Comparison of ENCODE assay signal across 13 cellular contexts in genomic region chr2:176123483-176123843, GRCh38. TPM values are rescaled to one million over a fixed set of nuclear protein-coding genes. Genes with fewer than 3 reads are reported as not detected.
DNase-seq lines count a peak whose midpoint lies in the region; ATAC-seq and TF ChIP-seq lines count a peak whose summit lies in the region.
"Had no signal": no experiment of that assay in that cellular context is flagged by ENCODE, and none has a peak within 500 bp of the region (broad histone marks: within the 10 kb centered on the region; RNA-seq: fewer than 3 reads in every experiment).

No MANE protein-coding gene starts in this region.

- H3K4me3 ChIP-seq in BE2C (ENCODE audit: low read depth, low read length) (peak overlapping the region; percentile 68), HUES6 (ENCODE audit: low read depth, low read length) (peak overlapping the region; percentile 57; the same call in 1 of the 2 replicates)
- no peak overlapping the region for H3K4me3 ChIP-seq in effector memory CD4-positive, alpha-beta T cell (ENCODE audit: insufficient read depth, low read depth, low read length, poor library complexity, severe bottlenecking)
- H3K4me3 ChIP-seq: HAP-1 had no signal

- H3K27me3 ChIP-seq in BE2C (no peaks in the 10 kb centered on the region), HUES6 (ENCODE audit: control insufficient read depth, insufficient read depth, low read length) (peaks cover 100% of the 10 kb centered on the region)
- peaks cover 92% of the 10 kb centered on the region for H3K27me3 ChIP-seq in effector memory CD4-positive, alpha-beta T cell (replicated peaks; ENCODE audit: control insufficient read depth, insufficient read depth, low read length, poor library complexity, severe bottlenecking)

- intact Hi-C loops in sciatic nerve (cut with DNase I) = loop anchor here (10.0 kb wide), 1 partner anchor 1031 kb away; no protein-coding TSS in a partner anchor

- H3K27me3 Mint-ChIP-seq in endothelial cell (ENCODE audit: unreplicated experiment) (peaks cover 51% of the 10 kb centered on the region), osteocyte (ENCODE audit: unreplicated experiment) (peaks cover 88% of the 10 kb centered on the region)

- no peak overlapping the region for H3K27ac ChIP-seq in HUES6 (ENCODE audit: low read depth, low read length)
- H3K27ac ChIP-seq in effector memory CD4-positive, alpha-beta T cell (ENCODE audit: insufficient read depth, low read length, poor library complexity, severe bottlenecking) = no peak overlapping the region

- H3K36me3 ChIP-seq in BE2C (no peaks in the 10 kb centered on the region), HUES6 (ENCODE audit: control insufficient read depth, insufficient read depth, low read length) (no peaks in the 10 kb centered on the region)
- no peaks in the 10 kb centered on the region for H3K36me3 ChIP-seq in effector memory CD4-positive, alpha-beta T cell (ENCODE audit: control insufficient read depth, insufficient read depth, low read length)
- H3K36me3 ChIP-seq: HAP-1 had no signal

- H3K9me3 ChIP-seq in BE2C (no peaks in the 10 kb centered on the region), HUES6 (ENCODE audit: control insufficient read depth, insufficient read depth, low read depth, low read length) (no peaks in the 10 kb centered on the region)
- H3K9me3 ChIP-seq in effector memory CD4-positive, alpha-beta T cell (ENCODE audit: control insufficient read depth, low read length) = no peaks in the 10 kb centered on the region
- H3K9me3 ChIP-seq: HAP-1 had no signal

- no peak for ATAC-seq in sciatic nerve

- TF ChIP-seq CTCF in BE2C (IDR thresholded peaks at IDR 0.05; ENCODE audit: low read depth, low read length) (no peak), endothelial cell (IDR thresholded peaks at IDR 0.05; ENCODE audit: unreplicated experiment) (no peak), osteocyte (IDR thresholded peaks at IDR 0.05) (no peak)

- H3K9ac ChIP-seq in HUES6 (ENCODE audit: low read length) = peak overlapping the region; percentile 69

- H3K4me1 ChIP-seq in BE2C (no peaks in the 10 kb centered on the region), HUES6 (ENCODE audit: control insufficient read depth, insufficient read depth, low read length) (peaks cover 7% of the 10 kb centered on the region)
- peaks cover 17% of the 10 kb centered on the region for H3K4me1 ChIP-seq in effector memory CD4-positive, alpha-beta T cell (ENCODE audit: control insufficient read depth, insufficient read depth, low read length, poor library complexity, severe bottlenecking)
- H3K4me1 ChIP-seq: HAP-1 had no signal

- no peaks in the 10 kb centered on the region for H3K36me3 Mint-ChIP-seq in endothelial cell (ENCODE audit: low read depth, unreplicated experiment)
- peaks cover 4% of the 10 kb centered on the region for H3K36me3 Mint-ChIP-seq in osteocyte (ENCODE audit: unreplicated experiment)

- peak overlapping the region; percentile 76 for H3K4me3 Mint-ChIP-seq in endothelial cell (ENCODE audit: unreplicated experiment)
- peak overlapping the region; percentile 38 for H3K4me3 Mint-ChIP-seq in osteocyte (ENCODE audit: unreplicated experiment)

- H3K9me3 Mint-ChIP-seq in endothelial cell (ENCODE audit: unreplicated experiment) (no peaks in the 10 kb centered on the region), osteocyte (ENCODE audit: unreplicated experiment) (peaks cover 3% of the 10 kb centered on the region)

- H3K27ac Mint-ChIP-seq in endothelial cell (ENCODE audit: unreplicated experiment) (no peak overlapping the region), osteocyte (ENCODE audit: unreplicated experiment) (no peak overlapping the region)

- peaks cover 21% of the 10 kb centered on the region for H3K4me1 Mint-ChIP-seq in endothelial cell (ENCODE audit: unreplicated experiment)
- peaks cover 12% of the 10 kb centered on the region for H3K4me1 Mint-ChIP-seq in osteocyte (ENCODE audit: unreplicated experiment)

- DNase-seq in BE2C (no peak), endothelial cell (ENCODE audit: low spot score) (no peak), osteocyte (ENCODE audit: extremely low spot score, unreplicated experiment) (no peak), sciatic nerve (ENCODE audit: low spot score) (no peak), occipital lobe (lab: John Stamatoyannopoulos, UW) (no peak)
- DNase-seq in central memory CD4-positive, alpha-beta T cell = no peak
- no peak for DNase-seq in effector memory CD4-positive, alpha-beta T cell
- DNase-seq: activated gamma-delta T cell, DND-41, NCI-H146 had no signal

RNA-seq across cellular contexts. Expression of gene HOXD9, which starts 0.9 kb away (rescaled TPM):
- polyA plus RNA-seq in BE2C (2012; ENCODE audit: insufficient read depth, insufficient read length, low read depth) = 22.9 TPM
- 0.56 TPM for total RNA-seq in endothelial cell (ENCODE audit: unreplicated experiment)
- not detected in 2 replicates for total RNA-seq in osteocyte
- 4.9 TPM for total RNA-seq in sciatic nerve
- not detected for total RNA-seq in occipital lobe
- total RNA-seq: liver had no signal

RNA-seq across cellular contexts. Expression of gene HOXD8, which starts 6.0 kb away (rescaled TPM):
- polyA plus RNA-seq in BE2C (2012; ENCODE audit: insufficient read depth, insufficient read length, low read depth) = 14.6 TPM
- 9.3 TPM for total RNA-seq in endothelial cell (ENCODE audit: unreplicated experiment)
- total RNA-seq in osteocyte = not detected in 2 replicates
- 11.9 TPM for total RNA-seq in sciatic nerve
- not detected for total RNA-seq in occipital lobe

RNA-seq across cellular contexts. Expression of gene HOXD10, which starts 6.9 kb away (rescaled TPM):
- polyA plus RNA-seq in BE2C (2012; ENCODE audit: insufficient read depth, insufficient read length, low read depth) = 0.94 TPM
- total RNA-seq in endothelial cell (ENCODE audit: unreplicated experiment) = not detected
- total RNA-seq in osteocyte = not detected in 2 replicates
- 1.9 TPM for total RNA-seq in sciatic nerve
- not detected for total RNA-seq in occipital lobe
- total RNA-seq: liver had no signal
- polyA plus RNA-seq: liver had no signal

RNA-seq across cellular contexts. Expression of gene HOXD11, which starts 16.4 kb away (rescaled TPM):
- not detected for polyA plus RNA-seq in BE2C (2012; ENCODE audit: insufficient read depth, insufficient read length, low read depth)
- total RNA-seq in endothelial cell (ENCODE audit: unreplicated experiment) (not detected), osteocyte (not detected in 2 replicates), sciatic nerve (0.40 TPM), occipital lobe (not detected)
- total RNA-seq: liver had no signal
- polyA plus RNA-seq: liver had no signal

RNA-seq across cellular contexts. Expression of gene HOXD12, which starts 23.9 kb away (rescaled TPM):
- not detected for polyA plus RNA-seq in BE2C (2012; ENCODE audit: insufficient read depth, insufficient read length, low read depth)
- total RNA-seq in endothelial cell (ENCODE audit: unreplicated experiment) (not detected), osteocyte (not detected in 2 replicates), sciatic nerve (not detected), occipital lobe (not detected)
- total RNA-seq: liver had no signal
- polyA plus RNA-seq: liver had no signal
